31 cellular contexts compared by ENCODE assay signal in the genomic region with DNA sequence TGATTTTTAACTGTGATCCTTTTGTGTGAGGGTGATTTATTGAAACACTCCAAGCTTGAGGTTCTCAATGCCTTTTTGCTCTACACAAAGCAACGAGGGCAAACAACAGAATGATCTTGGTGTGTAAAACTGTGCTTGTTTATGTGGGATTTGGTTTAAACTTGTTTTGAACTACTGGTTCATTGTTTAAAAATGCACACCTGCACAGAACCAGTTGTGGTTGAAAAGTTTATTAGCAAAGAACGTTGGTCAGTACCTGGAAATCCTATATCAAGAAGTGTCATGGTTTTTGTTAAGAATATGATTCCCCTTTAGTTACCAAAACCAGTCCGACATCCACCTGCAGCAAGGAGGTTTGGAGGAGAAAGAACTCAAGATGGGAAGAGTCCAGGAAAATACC.
"Had no signal": no experiment of that assay in that cellular context is flagged by ENCODE, and none has a peak within 500 bp of the region (broad histone marks: within the 10 kb centered on the region; RNA-seq: fewer than 3 reads in every experiment).

No MANE protein-coding gene starts in this region.

- H3K27me3 Mint-ChIP-seq: activated CD4-positive, alpha-beta memory T cell treated with anti-CD3 and anti-CD28 coated beads, Interleukin-2, amount 10 ng/mL, durations not matched to agents 7 days and 5 days; activated CD4-positive, alpha-beta T cell treated with anti-CD3 and anti-CD28 coated beads, Interleukin-2, amount 10 ng/mL, durations not matched to agents 7 days and 5 days; activated naive CD4-positive, alpha-beta T cell treated with anti-CD3 and anti-CD28 coated beads, Interleukin-2, amount 50 U/mL, for 24 hours; activated naive CD8-positive, alpha-beta T cell treated with anti-CD3 and anti-CD28 coated beads for 36 hours; brain; effector memory CD8-positive, alpha-beta T cell had no signal

- H3K4me1 Mint-ChIP-seq: activated CD4-positive, alpha-beta memory T cell treated with anti-CD3 and anti-CD28 coated beads, Interleukin-2, amount 10 ng/mL, durations not matched to agents 7 days and 5 days; activated CD4-positive, alpha-beta T cell treated with anti-CD3 and anti-CD28 coated beads, Interleukin-2, amount 10 ng/mL, durations not matched to agents 7 days and 5 days; activated naive CD4-positive, alpha-beta T cell treated with anti-CD3 and anti-CD28 coated beads, Interleukin-2, amount 50 U/mL, for 24 hours; activated naive CD8-positive, alpha-beta T cell treated with anti-CD3 and anti-CD28 coated beads for 36 hours; activated naive CD8-positive, alpha-beta T cell treated with anti-CD3 and anti-CD28 coated beads, Interleukin-2, amount 50 U/mL, for 24 hours had no signal

- H3K27me3 ChIP-seq: adrenal gland, esophagus muscularis mucosa had no signal

- H3K27ac ChIP-seq: adrenal gland, esophagus muscularis mucosa had no signal

- H3K9me3 Mint-ChIP-seq: activated naive CD4-positive, alpha-beta T cell treated with anti-CD3 and anti-CD28 coated beads, Interleukin-2, amount 50 U/mL, for 24 hours had no signal

- H3K36me3 Mint-ChIP-seq: activated naive CD4-positive, alpha-beta T cell treated with anti-CD3 and anti-CD28 coated beads, Interleukin-2, amount 50 U/mL, for 24 hours; activated naive CD8-positive, alpha-beta T cell treated with anti-CD3 and anti-CD28 coated beads for 36 hours had no signal

- H3K9me3 ChIP-seq: adrenal gland, esophagus muscularis mucosa had no signal

- H3K27ac Mint-ChIP-seq: activated CD4-positive, alpha-beta memory T cell treated with anti-CD3 and anti-CD28 coated beads, Interleukin-2, amount 10 ng/mL, durations not matched to agents 7 days and 5 days; activated CD4-positive, alpha-beta T cell treated with anti-CD3 and anti-CD28 coated beads, Interleukin-2, amount 10 ng/mL, durations not matched to agents 7 days and 5 days; activated naive CD4-positive, alpha-beta T cell treated with anti-CD3 and anti-CD28 coated beads for 36 hours; activated naive CD4-positive, alpha-beta T cell treated with anti-CD3 and anti-CD28 coated beads, Interleukin-2, amount 50 U/mL, for 24 hours; activated naive CD8-positive, alpha-beta T cell treated with anti-CD3 and anti-CD28 coated beads for 36 hours; activated naive CD8-positive, alpha-beta T cell treated with anti-CD3 and anti-CD28 coated beads, Interleukin-2, amount 50 U/mL, for 24 hours; activated T-helper 1 cell treated with anti-CD3 and anti-CD28 coated beads, Interleukin-12 subunit alpha, Interleukin-12 subunit beta, Interleukin-2, Interleukin-4 antibody, amounts not matched to agents 30 ng/mL and 10 ng/mL and 1 ng/mL, durations not matched to agents 14 hours and 24 hours and 36 hours; activated T-helper 2 cell treated with anti-CD3 and anti-CD28 coated beads, Interferon-gamma antibody, Interleukin-2, Interleukin-4, amounts not matched to agents 10 μg/mL and 5 μg/mL and 100 μg/mL, durations not matched to agents 14 hours and 24 hours and 36 hours; brain; effector memory CD8-positive, alpha-beta T cell; WTC11 had no signal

- H3K4me3 Mint-ChIP-seq: activated CD4-positive, alpha-beta memory T cell treated with anti-CD3 and anti-CD28 coated beads, Interleukin-2, amount 10 ng/mL, durations not matched to agents 7 days and 5 days; activated CD4-positive, alpha-beta T cell treated with anti-CD3 and anti-CD28 coated beads, Interleukin-2, amount 10 ng/mL, durations not matched to agents 7 days and 5 days; activated naive CD4-positive, alpha-beta T cell treated with anti-CD3 and anti-CD28 coated beads for 36 hours; activated naive CD4-positive, alpha-beta T cell treated with anti-CD3 and anti-CD28 coated beads, Interleukin-2, amount 50 U/mL, for 24 hours; activated naive CD8-positive, alpha-beta T cell treated with anti-CD3 and anti-CD28 coated beads for 36 hours; activated naive CD8-positive, alpha-beta T cell treated with anti-CD3 and anti-CD28 coated beads, Interleukin-2, amount 50 U/mL, for 24 hours; activated T-cell treated with anti-CD3 and anti-CD28 coated beads, Interleukin-2, amount 50 U/mL, for 4 hours; activated T-helper 1 cell treated with anti-CD3 and anti-CD28 coated beads, Interleukin-12 subunit alpha, Interleukin-12 subunit beta, Interleukin-2, Interleukin-4 antibody, amounts not matched to agents 30 ng/mL and 10 ng/mL and 1 ng/mL, durations not matched to agents 14 hours and 24 hours and 36 hours; brain; effector memory CD8-positive, alpha-beta T cell; WTC11 had no signal

- FAIRE-seq: colon, frontal cortex had no signal

- H3K4me3 ChIP-seq: adrenal gland, esophagus muscularis mucosa had no signal

- H3K4me1 ChIP-seq: adrenal gland, esophagus muscularis mucosa had no signal

- DNase-seq: activated CD4-positive, alpha-beta memory T cell treated with anti-CD3 and anti-CD28 coated beads, Interleukin-2, amount 10 ng/mL, durations not matched to agents 7 days and 5 days; activated CD4-positive, alpha-beta T cell treated with anti-CD3 and anti-CD28 coated beads for 1 hour; activated CD4-positive, alpha-beta T cell treated with anti-CD3 and anti-CD28 coated beads for 4 hours; activated CD4-positive, alpha-beta T cell treated with anti-CD3 and anti-CD28 coated beads, Interleukin-2, amount 10 ng/mL, durations not matched to agents 7 days and 5 days; activated CD4-positive, alpha-beta T cell treated with anti-CD3 and anti-CD28 coated beads, Interleukin-2, amount 50 U/mL, for 4 hours; activated CD8-positive, alpha-beta memory T cell treated with anti-CD3 and anti-CD28 coated beads, Interleukin-2, amount 50 U/mL, for 48 hours; activated effector memory CD4-positive, alpha-beta T cell treated with anti-CD3 and anti-CD28 coated beads, Interleukin-2, amount 50 U/mL, for 16 hours; activated naive CD4-positive, alpha-beta T cell treated with anti-CD3 and anti-CD28 coated beads for 36 hours; activated naive CD8-positive, alpha-beta T cell treated with anti-CD3 and anti-CD28 coated beads for 36 hours; activated naive CD8-positive, alpha-beta T cell treated with anti-CD3 and anti-CD28 coated beads, Interleukin-2, amount 50 U/mL, for 24 hours; activated T-cell treated with anti-CD3 and anti-CD28 coated beads for 4 hours; activated T-cell treated with anti-CD3 and anti-CD28 coated beads, Interleukin-2, amount 50 U/mL, for 4 hours; adrenal gland; amygdala; aorta; caudate nucleus; cortex of kidney; dermis blood vessel endothelial cell; effector CD4-positive, alpha-beta T cell; effector memory CD8-positive, alpha-beta T cell; erythroblast; head of caudate nucleus; T-helper 2 cell had no signal

- H3K36me3 ChIP-seq: adrenal gland, esophagus muscularis mucosa had no signal
